19 cellular contexts compared by ENCODE assay signal in genomic region chr10:132183046-132183445, GRCh38. TPM values are rescaled to one million over a fixed set of nuclear protein-coding genes. Genes with fewer than 3 reads are reported as not detected.
DNase-seq lines count a peak whose midpoint lies in the region; TF ChIP-seq lines count a peak whose summit lies in the region.
"Had no signal": no experiment of that assay in that cellular context is flagged by ENCODE, and none has a peak within 500 bp of the region (broad histone marks: within the 10 kb centered on the region; RNA-seq: fewer than 3 reads in every experiment).

No MANE protein-coding gene starts in this region.

- H3K4me3 ChIP-seq in Karpas-422 (ENCODE audit: low read length) (no peak overlapping the region), MM.1S (ENCODE audit: low read length) (no peak overlapping the region)
- H3K4me3 ChIP-seq: mucosa of descending colon, neural progenitor cell had no signal

- H3K36me3 ChIP-seq in Karpas-422 (ENCODE audit: insufficient read depth, low read length) (no peaks in the 10 kb centered on the region), MM.1S (replicated peaks; ENCODE audit: insufficient read depth, low read length) (no peaks in the 10 kb centered on the region)
- H3K36me3 ChIP-seq: neural progenitor cell, WERI-Rb-1 had no signal

- intact Hi-C loops in posterior vena cava (cut with DNase I): no loop called here

- TF ChIP-seq RAD21 in Ishikawa (IDR thresholded peaks at IDR 0.05; ENCODE audit: low read depth): no peak

- TF ChIP-seq EP300 in Ishikawa (IDR thresholded peaks at IDR 0.05; ENCODE audit: borderline replicate concordance): no peak

- H3K9me3 ChIP-seq in Karpas-422 (ENCODE audit: low read length) (no peaks in the 10 kb centered on the region), MM.1S (replicated peaks; ENCODE audit: insufficient read depth, low read length) (no peaks in the 10 kb centered on the region)
- H3K9me3 ChIP-seq: mucosa of descending colon had no signal

- H3F3A ChIP-seq in MM.1S (ENCODE audit: insufficient read depth, low read length): no peaks in the 10 kb centered on the region

- H3K79me2 ChIP-seq in Karpas-422 (ENCODE audit: low read length) (no peaks in the 10 kb centered on the region), MM.1S (ENCODE audit: low read length) (no peaks in the 10 kb centered on the region)

- H4K20me1 ChIP-seq in Karpas-422 (ENCODE audit: insufficient read depth, low read depth, low read length) (no peaks in the 10 kb centered on the region), MM.1S (ENCODE audit: insufficient read depth, low read length) (no peaks in the 10 kb centered on the region)

- H3K4me2 ChIP-seq in Karpas-422 (ENCODE audit: low read depth, low read length, poor library complexity, severe bottlenecking) (no peak overlapping the region), MM.1S (ENCODE audit: low read depth, low read length) (no peak overlapping the region)
- H3K4me2 ChIP-seq: neural progenitor cell had no signal

- H3K27me3 ChIP-seq in Karpas-422 (ENCODE audit: low read length) (no peaks in the 10 kb centered on the region), MM.1S (replicated peaks; ENCODE audit: insufficient read depth, low read length) (peaks cover 33% of the 10 kb centered on the region)

- H3K4me1 ChIP-seq in Karpas-422 (ENCODE audit: low read length) (no peaks in the 10 kb centered on the region), MM.1S (ENCODE audit: low read length) (no peaks in the 10 kb centered on the region)

- no peak overlapping the region for H3K27ac ChIP-seq in Karpas-422 (ENCODE audit: low read length)
- H3K27ac ChIP-seq in MM.1S (ENCODE audit: low read length): no peak overlapping the region
- H3K27ac ChIP-seq: neural progenitor cell, WERI-Rb-1 had no signal

- no peak for TF ChIP-seq CTCF in MM.1S (IDR thresholded peaks at IDR 0.05; ENCODE audit: low read length)

- H2AFZ ChIP-seq in Karpas-422 (ENCODE audit: low read length): no peak overlapping the region
- no peak overlapping the region for H2AFZ ChIP-seq in MM.1S (ENCODE audit: low read length)
- H2AFZ ChIP-seq: neural progenitor cell had no signal

- H3K9ac ChIP-seq in Karpas-422 (ENCODE audit: low read length) (no peak overlapping the region), MM.1S (ENCODE audit: low read length) (no peak overlapping the region)
- H3K9ac ChIP-seq: neural progenitor cell had no signal

- H3K9me2 ChIP-seq in Karpas-422 (replicated peaks; ENCODE audit: insufficient read depth, low read length): no peaks in the 10 kb centered on the region
- no peaks in the 10 kb centered on the region for H3K9me2 ChIP-seq in MM.1S (replicated peaks; ENCODE audit: insufficient read depth, low read length)

- DNase-seq in NCI-H146 (lab: John Stamatoyannopoulos, UW) (peak; percentile 7), NCI-H146 treated with DMSO at 0.1 percent for 48 hours (lab: John Stamatoyannopoulos, UW; ENCODE audit: unreplicated experiment) (no peak), SW480 (ENCODE audit: low spot score) (peak; percentile 34), posterior vena cava (ENCODE audit: low spot score) (peak; percentile 79), Karpas-422 (no peak), MM.1S (no peak)
- no peak for DNase-seq in activated naive CD4-positive, alpha-beta T cell treated with Interleukin-2 at 50 U/mL for 16 hours
- DNase-seq: activated CD8-positive, alpha-beta T cell treated with anti-CD3 and anti-CD28 coated beads for 36 hours; activated T-cell treated with anti-CD3 and anti-CD28 coated beads, Interleukin-2, amount 50 U/mL, for 24 hours; C1 segment of cervical spinal cord; DND-41; foreskin fibroblast; NCI-H2107; stimulated activated naive B cell treated with anti-CD40 and anti-IgM and Interleukin-4, amounts not matched to agents 10 μg/mL and 1 μg/mL and 100 μg/mL, for 72 hours; trophoblast cell; WERI-Rb-1 had no signal

TF ChIP-seq in Ishikawa, 13 proteins besides CTCF, POLR2A, EP300 and RAD21:
- TF ChIP-seq ZBTB7A (IDR thresholded peaks at IDR 0.05; ENCODE audit: low read depth) (no peak), MAX (IDR thresholded peaks at IDR 0.05) (no peak), TAF1 (IDR thresholded peaks at IDR 0.05; ENCODE audit: low read depth) (no peak), FOXM1 (IDR thresholded peaks at IDR 0.05; ENCODE audit: borderline replicate concordance, low read depth) (no peak), CREB1 (IDR thresholded peaks at IDR 0.05; ENCODE audit: low read depth) (no peak), TEAD4 (IDR thresholded peaks at IDR 0.05) (no peak), YY1 (IDR thresholded peaks at IDR 0.05; ENCODE audit: low read depth) (no peak), NFIC (IDR thresholded peaks at IDR 0.05) (peak; percentile 65; the same call in 1 of the 2 replicates), EGR1 (IDR thresholded peaks at IDR 0.05) (no peak), REST (IDR thresholded peaks at IDR 0.05; ENCODE audit: low read depth) (no peak), TCF12 (IDR thresholded peaks at IDR 0.05; ENCODE audit: low read depth) (no peak), CEBPB (IDR thresholded peaks at IDR 0.05) (peak; percentile 51; the same call in 1 of the 2 replicates)
- TF ChIP-seq, protein P1, sequence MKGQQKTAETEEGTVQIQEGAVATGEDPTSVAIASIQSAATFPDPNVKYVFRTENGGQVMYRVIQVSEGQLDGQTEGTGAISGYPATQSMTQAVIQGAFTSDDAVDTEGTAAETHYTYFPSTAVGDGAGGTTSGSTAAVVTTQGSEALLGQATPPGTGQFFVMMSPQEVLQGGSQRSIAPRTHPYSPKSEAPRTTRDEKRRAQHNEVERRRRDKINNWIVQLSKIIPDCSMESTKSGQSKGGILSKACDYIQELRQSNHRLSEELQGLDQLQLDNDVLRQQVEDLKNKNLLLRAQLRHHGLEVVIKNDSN (IDR thresholded peaks at IDR 0.05): no peak

RNA-seq across cellular contexts. Expression of gene DPYSL4, which starts 3.7 kb away (rescaled TPM):
- 1 to 10 TPM; 1.4 to 2.1 TPM for total RNA-seq in posterior vena cava
- total RNA-seq in Karpas-422 (2014; rRNA removed; shearing (Covaris generic); ENCODE audit: low replicate concordance): 0.11 TPM in 1 of 2 replicates, not detected in the other

Comparison
In these comparisons a context has a peak if more than half of its experiments do, and no peak if none do; other contexts are left out.
1. DNase-seq: peak in NCI-H146 (single experiment), SW480 (single experiment) and posterior vena cava (single experiment); none in NCI-H146 treated with DMSO at 0.1 percent for 48 hours (single experiment), activated naive CD4-positive, alpha-beta T cell treated with Interleukin-2 at 50 U/mL for 16 hours (single experiment), Karpas-422 (single experiment) and MM.1S (single experiment).